In genomic region chr1:2496087-2496622, GRCh38 we compare ENCODE assay signal across 15 cellular contexts. TPM values are rescaled to one million over a fixed set of nuclear protein-coding genes. Genes with fewer than 3 reads are reported as not detected.
DNase-seq lines count a peak whose midpoint lies in the region; ATAC-seq and TF ChIP-seq lines count a peak whose summit lies in the region.
"Had no signal": no experiment of that assay in that cellular context is flagged by ENCODE, and none has a peak within 500 bp of the region (broad histone marks: within the 10 kb centered on the region; RNA-seq: fewer than 3 reads in every experiment).

No MANE protein-coding gene starts in this region.

- peaks cover 55% of the 10 kb centered on the region for H3K4me1 ChIP-seq in CD4-positive, CD25-positive, alpha-beta regulatory T cell (ENCODE audit: control insufficient read depth, insufficient read depth, low read length, poor library complexity, severe bottlenecking)
- peaks cover 22% of the 10 kb centered on the region; the same call in 1 of the 2 replicates for H3K4me1 ChIP-seq in MM.1S (ENCODE audit: low read length)
- H3K4me1 ChIP-seq in HAP-1: no peaks in the 10 kb centered on the region

- peak overlapping the region; percentile 5 for H3K27ac ChIP-seq in CD4-positive, CD25-positive, alpha-beta regulatory T cell (ENCODE audit: insufficient read depth, low read length, poor library complexity, severe bottlenecking)
- no peak overlapping the region for H3K27ac ChIP-seq in MM.1S (ENCODE audit: low read length)
- H3K27ac ChIP-seq: brain microvascular endothelial cell, lower lobe of right lung had no signal

- peaks cover 0 to 56% (median 13%) of the 10 kb centered on the region in 4 donors for H3K4me1 Mint-ChIP-seq in CD4-positive, CD25-positive, alpha-beta regulatory T cell

- H4K20me1 ChIP-seq in MM.1S (ENCODE audit: insufficient read depth, low read length): no peaks in the 10 kb centered on the region

- H3K36me3 ChIP-seq in CD4-positive, CD25-positive, alpha-beta regulatory T cell (ENCODE audit: control insufficient read depth, insufficient read depth, low read length): no peaks in the 10 kb centered on the region
- H3K36me3 ChIP-seq in MM.1S (replicated peaks; ENCODE audit: insufficient read depth, low read length) (no peaks in the 10 kb centered on the region), HAP-1 (replicated peaks) (no peaks in the 10 kb centered on the region)
- H3K36me3 ChIP-seq: brain microvascular endothelial cell, lower lobe of right lung had no signal

- no peaks in the 10 kb centered on the region for H3K9me3 ChIP-seq in CD4-positive, CD25-positive, alpha-beta regulatory T cell (ENCODE audit: control insufficient read depth in 2 of 2, low read length in 2 of 2)
- no peaks in the 10 kb centered on the region for H3K9me3 ChIP-seq in MM.1S (replicated peaks; ENCODE audit: insufficient read depth, low read length)
- no peaks in the 10 kb centered on the region for H3K9me3 ChIP-seq in HAP-1
- H3K9me3 ChIP-seq: lower lobe of right lung had no signal

- DNase-seq in CD4-positive, CD25-positive, alpha-beta regulatory T cell: peak in 2 of 3 donors; percentile 24 to 71
- DNase-seq in GM13976 (ENCODE audit: low spot score) (peak; percentile 68), MM.1S (peak; percentile 26), glomerular visceral epithelial cell (ENCODE audit: extremely low spot score) (peak; percentile 23), HuH-7 (ENCODE audit: low spot score) (no peak), HAP-1 (ENCODE audit: low spot score in 2 of 2) (no peak), foreskin melanocyte (no peak)
- DNase-seq: activated T-cell treated with anti-CD3 and anti-CD28 coated beads, Interleukin-2, amount 50 U/mL, for 24 hours; brain microvascular endothelial cell; head of caudate nucleus; lower lobe of right lung had no signal

- no peak for TF ChIP-seq CTCF in GM13976 (IDR thresholded peaks at IDR 0.05; ENCODE audit: borderline replicate concordance, control extremely low read depth, extremely low read depth, insufficient read depth, missing control alignments)
- TF ChIP-seq CTCF in MM.1S (IDR thresholded peaks at IDR 0.05; ENCODE audit: low read length): no peak

- H3K36me3 Mint-ChIP-seq in CD4-positive, CD25-positive, alpha-beta regulatory T cell: no peaks in the 10 kb centered on the region
- H3K36me3 Mint-ChIP-seq: CD14-positive monocyte had no signal

- peak; percentile 52 to 53 for ATAC-seq in CD4-positive, CD25-positive, alpha-beta regulatory T cell (ENCODE audit: low read depth in 2 of 2)
- ATAC-seq in HG03342 (IDR thresholded peaks at IDR 0.05; ENCODE audit: unreplicated experiment): no peak
- ATAC-seq: lower lobe of right lung had no signal

- H3K4me2 ChIP-seq in MM.1S (ENCODE audit: low read depth, low read length): no peak overlapping the region

- no peak overlapping the region for H2AFZ ChIP-seq in MM.1S (ENCODE audit: low read length)

- H3K9me3 Mint-ChIP-seq in CD4-positive, CD25-positive, alpha-beta regulatory T cell: peaks cover 0 to 1% (median 0%) of the 10 kb centered on the region in 7 donors
- H3K9me3 Mint-ChIP-seq: activated T-cell treated with anti-CD3 and anti-CD28 coated beads, Interleukin-2, amount 50 U/mL, for 24 hours; CD14-positive monocyte had no signal

- H3K4me3 Mint-ChIP-seq in CD4-positive, CD25-positive, alpha-beta regulatory T cell: peak overlapping the region in 1 of 4 donors; percentile 60
- H3K4me3 Mint-ChIP-seq: activated T-cell treated with anti-CD3 and anti-CD28 coated beads, Interleukin-2, amount 50 U/mL, for 24 hours; CD14-positive monocyte had no signal

- in situ Hi-C loops in GM13976 (cut with MboI; ENCODE audit: low sequenced_read_pairs, unreplicated experiment): no loop called here
- in situ Hi-C loops in HAP-1 (cut with MboI; ENCODE audit: low sequenced_read_pairs): no loop called here

- no peaks in the 10 kb centered on the region for H3K27me3 ChIP-seq in CD4-positive, CD25-positive, alpha-beta regulatory T cell (ENCODE audit: control insufficient read depth, insufficient read depth, low read length)
- peaks cover 44% of the 10 kb centered on the region for H3K27me3 ChIP-seq in MM.1S (replicated peaks; ENCODE audit: insufficient read depth, low read length)
- peaks cover 11% of the 10 kb centered on the region for H3K27me3 ChIP-seq in HAP-1 (ENCODE audit: low read depth)
- H3K27me3 ChIP-seq: brain microvascular endothelial cell had no signal

- H3K9me2 ChIP-seq in MM.1S (replicated peaks; ENCODE audit: insufficient read depth, low read length): no peaks in the 10 kb centered on the region

- H3K79me2 ChIP-seq in MM.1S (ENCODE audit: low read length): no peaks in the 10 kb centered on the region

- H3K27me3 Mint-ChIP-seq in CD4-positive, CD25-positive, alpha-beta regulatory T cell: no peaks in the 10 kb centered on the region
- H3K27me3 Mint-ChIP-seq: activated T-cell treated with anti-CD3 and anti-CD28 coated beads, Interleukin-2, amount 50 U/mL, for 24 hours had no signal

- H3K27ac Mint-ChIP-seq in CD4-positive, CD25-positive, alpha-beta regulatory T cell: peak overlapping the region in 1 of 3 donors; percentile 38
- H3K27ac Mint-ChIP-seq: activated T-cell treated with anti-CD3 and anti-CD28 coated beads, Interleukin-2, amount 50 U/mL, for 24 hours; CD14-positive monocyte had no signal

- no peak overlapping the region for H3K4me3 ChIP-seq in CD4-positive, CD25-positive, alpha-beta regulatory T cell (ENCODE audit: low read depth, low read length)
- no peak overlapping the region for H3K4me3 ChIP-seq in MM.1S (ENCODE audit: low read length)
- H3K4me3 ChIP-seq in HAP-1: no peak overlapping the region
- H3K4me3 ChIP-seq: lower lobe of right lung had no signal

- H3F3A ChIP-seq in MM.1S (ENCODE audit: insufficient read depth, low read length): no peaks in the 10 kb centered on the region

- no peak overlapping the region for H3K9ac ChIP-seq in MM.1S (ENCODE audit: low read length)

RNA-seq across cellular contexts. Expression of gene PLCH2, which starts 20.1 kb away (rescaled TPM):
- 43.4 TPM for total RNA-seq in CD4-positive, CD25-positive, alpha-beta regulatory T cell
- 1 to 10 TPM in 3 of 4 donors, under 1 TPM in 1; 0.35 to 2.8 (median 1.1) TPM for polyA plus RNA-seq in CD4-positive, CD25-positive, alpha-beta regulatory T cell
- total RNA-seq: M059J had no signal
- polyA plus RNA-seq: CD14-positive monocyte had no signal

RNA-seq across cellular contexts. Expression of gene PANK4, which starts 30.2 kb away (rescaled TPM):
- 66.6 TPM for total RNA-seq in CD4-positive, CD25-positive, alpha-beta regulatory T cell
- polyA plus RNA-seq in CD4-positive, CD25-positive, alpha-beta regulatory T cell: 10 to 100 TPM; 16.8 to 23.7 (median 17.3) TPM

RNA-seq across cellular contexts. Expression of gene HES5, which starts 33.9 kb away (rescaled TPM):
- not detected for total RNA-seq in CD4-positive, CD25-positive, alpha-beta regulatory T cell
- not detected for polyA plus RNA-seq in CD4-positive, CD25-positive, alpha-beta regulatory T cell
- total RNA-seq: M059J, osteocyte had no signal
- polyA plus RNA-seq: CD14-positive monocyte had no signal

Comparison
In these comparisons a context has a peak if more than half of its experiments do, and no peak if none do; other contexts are left out.
1. DNase-seq: peak in CD4-positive, CD25-positive, alpha-beta regulatory T cell (2 of 3), GM13976 (single experiment), MM.1S (single experiment) and glomerular visceral epithelial cell (single experiment); none in HuH-7 (single experiment), HAP-1 (0 of 2) and foreskin melanocyte (single experiment).